In genomic region chr22:30922151-30922611, GRCh38 we compare ENCODE assay signal across 8 cellular contexts. TPM values are rescaled to one million over a fixed set of nuclear protein-coding genes. Genes with fewer than 3 reads are reported as not detected.
DNase-seq lines count a peak whose midpoint lies in the region; ATAC-seq lines count a peak whose summit lies in the region.

No MANE protein-coding gene starts in this region.

- peak overlapping the region; percentile 59 to 72 for H3K4me3 ChIP-seq in muscle layer of duodenum (ENCODE audit: low read depth in 1 of 2, low read length in 2 of 2)

- ATAC-seq in HG03354 (IDR thresholded peaks at IDR 0.05; ENCODE audit: poor library complexity, severe bottlenecking, unreplicated experiment) (peak; percentile 52), GM21529 (IDR thresholded peaks at IDR 0.05; ENCODE audit: unreplicated experiment) (no peak), GM18868 (IDR thresholded peaks at IDR 0.05; ENCODE audit: unreplicated experiment) (no peak)

- H3K4me3 Mint-ChIP-seq in activated CD4-positive, alpha-beta T cell treated with anti-CD3 and anti-CD28 coated beads, Interleukin-2, amount 10 ng/mL, durations not matched to agents 24 days and 14 days, result peak overlapping the region; percentile 82
- H3K4me3 Mint-ChIP-seq in dendritic cell treated with granulocyte-macrophage colony-stimulating factor and Interleukin-4, amounts not matched to agents 40 ng/mL and 50 ng/mL, for 4 days, result peak overlapping the region; percentile 75

- H3K4me1 ChIP-seq in muscle layer of duodenum (ENCODE audit: control insufficient read depth in 1 of 2, insufficient read depth in 2 of 2, low read length in 2 of 2), result peaks cover 7 to 12% of the 10 kb centered on the region in 2 donors

- intact Hi-C loops in activated CD4-positive, alpha-beta T cell treated with anti-CD3 and anti-CD28 coated beads, Interleukin-2, amount 10 ng/mL, durations not matched to agents 24 days and 14 days (cut with micrococcal nuclease), result loop anchor here (5.0 kb wide), 1 partner anchor 45 kb away; the partner anchor contains the start of genes MORC2 and TUG1
- intact Hi-C loops in dendritic cell treated with granulocyte-macrophage colony-stimulating factor and Interleukin-4, amounts not matched to agents 40 ng/mL and 50 ng/mL, for 4 days (cut with micrococcal nuclease), result loop anchor here (10.0 kb wide), 1 partner anchor 287 kb away; the partner anchor contains the start of gene SLC35E4

- peak overlapping the region; percentile 84 for H3K27ac Mint-ChIP-seq in activated CD4-positive, alpha-beta T cell treated with anti-CD3 and anti-CD28 coated beads, Interleukin-2, amount 10 ng/mL, durations not matched to agents 24 days and 14 days
- H3K27ac Mint-ChIP-seq in dendritic cell treated with granulocyte-macrophage colony-stimulating factor and Interleukin-4, amounts not matched to agents 40 ng/mL and 50 ng/mL, for 4 days, result peak overlapping the region; percentile 80

- peak; percentile 65 for DNase-seq in ACHN
- DNase-seq in activated CD4-positive, alpha-beta T cell treated with anti-CD3 and anti-CD28 coated beads, Interleukin-2, amount 10 ng/mL, durations not matched to agents 24 days and 14 days, result peak; percentile 95
- DNase-seq in stimulated activated CD8-positive, alpha-beta memory T cell treated with anti-CD3 and anti-CD28 coated beads, Interleukin-7, amount 100 ng/mL, for 24 hours (ENCODE audit: low read depth), result peak; percentile 64

- no peak overlapping the region for H3K27ac ChIP-seq in muscle layer of duodenum (ENCODE audit: low read length)

- in situ Hi-C loops in ACHN (cut with HindIII; ENCODE audit: low pct_ligation_motif_present, low pct_unique_long_range_greater_than_20kb, low sequenced_read_pairs), result no loop called here

- H3K9me3 Mint-ChIP-seq in activated CD4-positive, alpha-beta T cell treated with anti-CD3 and anti-CD28 coated beads, Interleukin-2, amount 10 ng/mL, durations not matched to agents 24 days and 14 days, result peaks cover 3% of the 10 kb centered on the region
- H3K9me3 Mint-ChIP-seq in dendritic cell treated with granulocyte-macrophage colony-stimulating factor and Interleukin-4, amounts not matched to agents 40 ng/mL and 50 ng/mL, for 4 days, result no peaks in the 10 kb centered on the region

- peaks cover 10% of the 10 kb centered on the region for H3K4me1 Mint-ChIP-seq in activated CD4-positive, alpha-beta T cell treated with anti-CD3 and anti-CD28 coated beads, Interleukin-2, amount 10 ng/mL, durations not matched to agents 24 days and 14 days
- no peaks in the 10 kb centered on the region for H3K4me1 Mint-ChIP-seq in dendritic cell treated with granulocyte-macrophage colony-stimulating factor and Interleukin-4, amounts not matched to agents 40 ng/mL and 50 ng/mL, for 4 days (ENCODE audit: low read depth)

- H3K36me3 Mint-ChIP-seq in activated CD4-positive, alpha-beta T cell treated with anti-CD3 and anti-CD28 coated beads, Interleukin-2, amount 10 ng/mL, durations not matched to agents 24 days and 14 days (ENCODE audit: low read depth), result peaks cover 26% of the 10 kb centered on the region
- peaks cover 36% of the 10 kb centered on the region for H3K36me3 Mint-ChIP-seq in dendritic cell treated with granulocyte-macrophage colony-stimulating factor and Interleukin-4, amounts not matched to agents 40 ng/mL and 50 ng/mL, for 4 days (ENCODE audit: low read depth)

- H3K27me3 Mint-ChIP-seq in activated CD4-positive, alpha-beta T cell treated with anti-CD3 and anti-CD28 coated beads, Interleukin-2, amount 10 ng/mL, durations not matched to agents 24 days and 14 days, result no peaks in the 10 kb centered on the region
- H3K27me3 Mint-ChIP-seq in dendritic cell treated with granulocyte-macrophage colony-stimulating factor and Interleukin-4, amounts not matched to agents 40 ng/mL and 50 ng/mL, for 4 days, result peaks cover 9% of the 10 kb centered on the region

- H3K9me3 ChIP-seq in muscle layer of duodenum (ENCODE audit: control insufficient read depth in 1 of 2, low read length in 2 of 2), result no peaks in the 10 kb centered on the region

- peaks cover 15 to 23% of the 10 kb centered on the region in 2 donors for H3K36me3 ChIP-seq in muscle layer of duodenum (ENCODE audit: control insufficient read depth in 1 of 2, insufficient read depth in 2 of 2, low read length in 2 of 2)

- no peaks in the 10 kb centered on the region for H3K27me3 ChIP-seq in muscle layer of duodenum (ENCODE audit: low read depth, low read length)

RNA-seq across cellular contexts. Expression of gene MORC2, which starts 46.4 kb away (rescaled TPM):
- total RNA-seq in activated CD4-positive, alpha-beta T cell treated with anti-CD3 and anti-CD28 coated beads, Interleukin-2, amount 10 ng/mL, durations not matched to agents 24 days and 14 days, result 50.6 and 50.8 TPM in 2 replicates

RNA-seq across cellular contexts. Expression of gene TUG1, which starts 46.9 kb away (rescaled TPM):
- total RNA-seq in activated CD4-positive, alpha-beta T cell treated with anti-CD3 and anti-CD28 coated beads, Interleukin-2, amount 10 ng/mL, durations not matched to agents 24 days and 14 days, result 68.1 and 69.1 TPM in 2 replicates
